ENCODE assay signal across 33 cellular contexts in genomic region chr7:107381453-107381852, GRCh38.
"Had no signal": no experiment of that assay in that cellular context is flagged by ENCODE, and none has a peak within 500 bp of the region (broad histone marks: within the 10 kb centered on the region; RNA-seq: fewer than 3 reads in every experiment).

No MANE protein-coding gene starts in this region.

- H3K4me3 ChIP-seq: adrenal gland, body of pancreas, breast epithelium had no signal

- H3K27me3 ChIP-seq: adrenal gland, body of pancreas, brain microvascular endothelial cell, breast epithelium had no signal

- H3K36me3 ChIP-seq: adrenal gland, brain microvascular endothelial cell, breast epithelium had no signal

- H3K9me3 ChIP-seq: adrenal gland, body of pancreas, breast epithelium had no signal

- H3K4me1 ChIP-seq: breast epithelium had no signal

- ATAC-seq: activated CD8-positive, alpha-beta T cell treated with anti-CD3 and anti-CD28 coated beads for 36 hours; activated naive CD4-positive, alpha-beta T cell treated with anti-CD3 and anti-CD28 coated beads, Interleukin-2, amount 50 U/mL, for 72 hours; activated T-cell treated with anti-CD3 and anti-CD28 coated beads, Interleukin-2, amount 50 U/mL, for 4 hours; activated T-cell treated with anti-CD3 and anti-CD28 coated beads, Interleukin-2, amount 50 U/mL, for 72 hours; activated T-helper 17 cell treated with anti-CD3 and anti-CD28 coated beads, Interleukin-2, amount 50 U/mL, for 72 hours; body of pancreas had no signal

- DNase-seq: activated B cell treated with CpG ODN at 0.5 μM for 24 hours; activated CD4-positive, alpha-beta memory T cell treated with anti-CD3 and anti-CD28 coated beads for 36 hours; activated CD4-positive, alpha-beta T cell treated with anti-CD3 and anti-CD28 coated beads for 4 hours; activated CD4-positive, alpha-beta T cell treated with anti-CD3 and anti-CD28 coated beads, Interleukin-2, amount 10 ng/mL, durations not matched to agents 24 days and 14 days; activated CD4-positive, alpha-beta T cell treated with anti-CD3 and anti-CD28 coated beads, Interleukin-2, amount 50 U/mL, for 1 hour; activated CD4-positive, alpha-beta T cell treated with anti-CD3 and anti-CD28 coated beads, Interleukin-2, amount 50 U/mL, for 4 hours; activated CD4-positive, CD25-positive, alpha-beta regulatory T cell treated with anti-CD3 and anti-CD28 coated beads, Interleukin-2, amount 50 U/mL, for 72 hours; activated CD8-positive, alpha-beta memory T cell treated with anti-CD3 and anti-CD28 coated beads, Interleukin-2, amount 50 U/mL, for 4 hours; activated CD8-positive, alpha-beta T cell treated with anti-CD3 and anti-CD28 coated beads for 36 hours; activated effector memory CD4-positive, alpha-beta T cell treated with anti-CD3 and anti-CD28 coated beads, Interleukin-2, amount 50 U/mL, for 16 hours; activated gamma-delta T cell treated with Interleukin-2 at 50 U/mL for 16 hours; activated naive CD4-positive, alpha-beta T cell; activated naive CD4-positive, alpha-beta T cell treated with anti-CD3 and anti-CD28 coated beads for 36 hours; activated naive CD4-positive, alpha-beta T cell treated with anti-CD3 and anti-CD28 coated beads, Interleukin-2, amount 50 U/mL, for 16 hours; activated naive CD8-positive, alpha-beta T cell treated with anti-CD3 and anti-CD28 coated beads for 36 hours; activated T-cell treated with anti-CD3 and anti-CD28 coated beads for 4 hours; activated T-cell treated with anti-CD3 and anti-CD28 coated beads, Interleukin-2, amount 50 U/mL, for 1 hour; activated T-cell treated with anti-CD3 and anti-CD28 coated beads, Interleukin-2, amount 50 U/mL, for 4 hours; activated T-cell treated with anti-CD3 and anti-CD28 coated beads, Interleukin-2, amount 50 U/mL, for 72 hours; adrenal gland; amniotic stem cell; aorta; body of pancreas; brain microvascular endothelial cell; central memory CD4-positive, alpha-beta T cell; T-helper 2 cell; T-helper 9 cell had no signal

- FAIRE-seq: astrocyte, TTC549 had no signal

- H3K27ac ChIP-seq: adrenal gland, body of pancreas, brain microvascular endothelial cell, breast epithelium, VCaP had no signal
